Comparison of ENCODE assay signal across 19 cellular contexts in the genomic region with DNA sequence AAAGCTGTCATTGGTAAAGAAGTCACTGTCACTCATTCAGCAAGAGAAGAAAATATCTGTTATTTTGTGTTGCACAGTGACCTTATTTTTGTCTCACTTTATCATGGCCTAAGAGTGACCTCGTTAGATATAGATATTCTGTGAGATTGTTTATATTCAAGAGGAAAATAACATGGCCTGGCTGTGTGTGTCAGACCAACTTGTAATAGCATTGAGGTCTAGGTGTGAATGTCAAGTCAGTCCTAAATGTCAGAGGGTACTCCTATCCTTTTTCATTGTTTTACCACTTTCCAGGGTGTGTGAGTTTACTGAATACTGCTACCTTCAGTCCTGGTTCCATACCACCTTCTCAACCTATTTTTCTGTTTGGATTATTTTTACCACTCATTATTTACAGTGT. TPM values are rescaled to one million over a fixed set of nuclear protein-coding genes. Genes with fewer than 3 reads are reported as not detected.
A peak's percentile ranks its signal among the peaks of the same experiment; 100 is the strongest.
DNase-seq lines count a peak whose midpoint lies in the region; ATAC-seq and TF ChIP-seq lines count a peak whose summit lies in the region.
"Had no signal": no experiment of that assay in that cellular context is flagged by ENCODE, and none has a peak within 500 bp of the region (broad histone marks: within the 10 kb centered on the region; RNA-seq: fewer than 3 reads in every experiment).

No MANE protein-coding gene starts in this region.

- DNase-seq in activated naive CD8-positive, alpha-beta T cell treated with anti-CD3 and anti-CD28 coated beads, Interleukin-2, amount 50 U/mL, for 24 hours, result no peak
- DNase-seq in activated naive CD8-positive, alpha-beta T cell treated with anti-CD3 and anti-CD28 coated beads for 36 hours, result no peak
- DNase-seq in esophagus muscularis mucosa (ENCODE audit: extremely low spot score), result peak; percentile 21
- no peak for DNase-seq in mesothelial cell of epicardium (ENCODE audit: low spot score in 2 of 2, unreplicated experiment in 2 of 2)
- DNase-seq in DMS114 treated with DMSO at 0.1 percent for 48 hours (lab: John Stamatoyannopoulos, UW; ENCODE audit: unreplicated experiment), result no peak
- DNase-seq in PC-9, result no peak
- DNase-seq: C1 segment of cervical spinal cord; Calu3; CD4-positive, alpha-beta memory T cell; COR-L47; DMS153; DND-41; GOT3; HFFc6 had no signal

- H3K4me2 ChIP-seq in PC-9, result no peak overlapping the region

- no peaks in the 10 kb centered on the region for H3F3A ChIP-seq in PC-9 (ENCODE audit: insufficient read depth, low read depth)

- intact Hi-C loops in esophagus muscularis mucosa (cut with DNase I), result no loop called here
- intact Hi-C loops in PC-9 (cut with micrococcal nuclease; ENCODE audit: unreplicated experiment), result no loop called here

- no peaks in the 10 kb centered on the region for H3K79me2 ChIP-seq in PC-9 (ENCODE audit: low read depth)

- H4K20me1 ChIP-seq in PC-9 (ENCODE audit: insufficient read depth), result no peaks in the 10 kb centered on the region

- CTCF ChIA-PET in PC-9 (lab: Charles Lee), result no interaction called here

- TF ChIP-seq POLR2A in esophagus muscularis mucosa (IDR thresholded peaks at IDR 0.05; ENCODE audit: low read depth), result no peak

- H3K9me2 ChIP-seq in PC-9 (ENCODE audit: insufficient read depth), result no peaks in the 10 kb centered on the region

- POLR2A ChIA-PET in PC-9 (lab: Charles Lee; ENCODE audit: unreplicated experiment), result interaction anchor here (0.8 kb wide), 1 partner anchor 54 kb away, joined by 13 read pairs; no protein-coding TSS in a partner anchor

- H3K4me3 Mint-ChIP-seq in activated naive CD8-positive, alpha-beta T cell treated with anti-CD3 and anti-CD28 coated beads, Interleukin-2, amount 50 U/mL, for 24 hours, result no peak overlapping the region
- no peak overlapping the region for H3K4me3 Mint-ChIP-seq in activated naive CD8-positive, alpha-beta T cell treated with anti-CD3 and anti-CD28 coated beads for 36 hours
- H3K4me3 Mint-ChIP-seq in mesothelial cell of epicardium (no peak overlapping the region), nephron (no peak overlapping the region)
- H3K4me3 Mint-ChIP-seq: CD4-positive, alpha-beta memory T cell; HFFc6 had no signal

- H2AFZ ChIP-seq in PC-9, result no peak overlapping the region

- H3K4me3 ChIP-seq in esophagus muscularis mucosa (no peak overlapping the region), PC-9 (no peak overlapping the region)
- H3K4me3 ChIP-seq: HAP-1 had no signal

- peaks cover 5% of the 10 kb centered on the region for H3K4me1 Mint-ChIP-seq in activated naive CD8-positive, alpha-beta T cell treated with anti-CD3 and anti-CD28 coated beads, Interleukin-2, amount 50 U/mL, for 24 hours
- H3K4me1 Mint-ChIP-seq in activated naive CD8-positive, alpha-beta T cell treated with anti-CD3 and anti-CD28 coated beads for 36 hours, result no peaks in the 10 kb centered on the region
- H3K4me1 Mint-ChIP-seq in mesothelial cell of epicardium (peaks cover 30% of the 10 kb centered on the region), nephron (peaks cover 23% of the 10 kb centered on the region)
- H3K4me1 Mint-ChIP-seq: CD4-positive, alpha-beta memory T cell had no signal

- TF ChIP-seq EP300 in esophagus muscularis mucosa (IDR thresholded peaks at IDR 0.05), result no peak

- H3K27me3 ChIP-seq in esophagus muscularis mucosa (no peaks in the 10 kb centered on the region), PC-9 (ENCODE audit: insufficient read depth, low read depth) (no peaks in the 10 kb centered on the region)

- peak; percentile 80 for ATAC-seq in activated naive CD8-positive, alpha-beta T cell treated with anti-CD3 and anti-CD28 coated beads, Interleukin-2, amount 50 U/mL, for 24 hours
- ATAC-seq in HG02981 (IDR thresholded peaks at IDR 0.05; ENCODE audit: unreplicated experiment), result no peak

- no peak overlapping the region for H3K27ac Mint-ChIP-seq in activated naive CD8-positive, alpha-beta T cell treated with anti-CD3 and anti-CD28 coated beads, Interleukin-2, amount 50 U/mL, for 24 hours
- H3K27ac Mint-ChIP-seq in activated naive CD8-positive, alpha-beta T cell treated with anti-CD3 and anti-CD28 coated beads for 36 hours, result no peak overlapping the region
- H3K27ac Mint-ChIP-seq in mesothelial cell of epicardium, result peak overlapping the region; percentile 23
- H3K27ac Mint-ChIP-seq in nephron, result peak overlapping the region in 2 of 3 experiments; percentile 74 to 90
- H3K27ac Mint-ChIP-seq: CD4-positive, alpha-beta memory T cell; HFFc6 had no signal

- no TSS peak for BruUV-seq in PC-9 (replicated peaks; lab: Mats Ljungman, UMichigan)

- peaks cover 0 to 17% (median 11%) of the 10 kb centered on the region in 4 donors for H3K4me1 ChIP-seq in esophagus muscularis mucosa
- 0 out of 2 replicates have a peak, but pooled peaks cover 9% of the 10 kb centered on the region for H3K4me1 ChIP-seq in PC-9 (replicated peaks; ENCODE audit: insufficient read depth)
- H3K4me1 ChIP-seq: HAP-1 had no signal

- 83% methylated on average over 1 of the region's 1 CpG for WGBS in esophagus muscularis mucosa

- H3K36me3 ChIP-seq in esophagus muscularis mucosa (no peaks in the 10 kb centered on the region), PC-9 (ENCODE audit: low read depth) (no peaks in the 10 kb centered on the region)
- H3K36me3 ChIP-seq: HAP-1 had no signal

- H3K9me3 ChIP-seq in esophagus muscularis mucosa (peaks cover 0 to 8% (median 0%) of the 10 kb centered on the region in 4 donors), PC-9 (ENCODE audit: insufficient read depth, low read depth) (peaks cover 21% of the 10 kb centered on the region; the same call in 1 of the 2 replicates)

- peaks cover 12% of the 10 kb centered on the region for H3K9me3 Mint-ChIP-seq in activated naive CD8-positive, alpha-beta T cell treated with anti-CD3 and anti-CD28 coated beads, Interleukin-2, amount 50 U/mL, for 24 hours
- H3K9me3 Mint-ChIP-seq in activated naive CD8-positive, alpha-beta T cell treated with anti-CD3 and anti-CD28 coated beads for 36 hours, result peaks cover 8% of the 10 kb centered on the region
- H3K9me3 Mint-ChIP-seq in mesothelial cell of epicardium, result peaks cover 28% of the 10 kb centered on the region
- H3K9me3 Mint-ChIP-seq in nephron, result peaks cover 25% of the 10 kb centered on the region

- peaks cover 2% of the 10 kb centered on the region for H3K36me3 Mint-ChIP-seq in activated naive CD8-positive, alpha-beta T cell treated with anti-CD3 and anti-CD28 coated beads, Interleukin-2, amount 50 U/mL, for 24 hours (ENCODE audit: low read depth)
- H3K36me3 Mint-ChIP-seq in activated naive CD8-positive, alpha-beta T cell treated with anti-CD3 and anti-CD28 coated beads for 36 hours, result no peaks in the 10 kb centered on the region
- H3K36me3 Mint-ChIP-seq in mesothelial cell of epicardium, result peaks cover 7% of the 10 kb centered on the region
- H3K36me3 Mint-ChIP-seq in nephron (ENCODE audit: low read depth), result peaks cover 7% of the 10 kb centered on the region
- H3K36me3 Mint-ChIP-seq: CD4-positive, alpha-beta memory T cell had no signal

- H3K27ac ChIP-seq in esophagus muscularis mucosa (replicated peaks in 1 of 4) (no peak overlapping the region), PC-9 (no peak overlapping the region)

- TF ChIP-seq CTCF in esophagus muscularis mucosa (IDR thresholded peaks at IDR 0.05) (no peak), mesothelial cell of epicardium (IDR thresholded peaks at IDR 0.05; ENCODE audit: unreplicated experiment) (no peak), nephron (IDR thresholded peaks at IDR 0.05; ENCODE audit: unreplicated experiment in 3 of 3) (no peak), PC-9 (conservative IDR thresholded peaks at IDR 0.05) (no peak)

- H3K27me3 Mint-ChIP-seq in activated naive CD8-positive, alpha-beta T cell treated with anti-CD3 and anti-CD28 coated beads, Interleukin-2, amount 50 U/mL, for 24 hours, result peaks cover 5% of the 10 kb centered on the region
- no peaks in the 10 kb centered on the region for H3K27me3 Mint-ChIP-seq in activated naive CD8-positive, alpha-beta T cell treated with anti-CD3 and anti-CD28 coated beads for 36 hours
- H3K27me3 Mint-ChIP-seq in mesothelial cell of epicardium (ENCODE audit: low read depth) (no peaks in the 10 kb centered on the region), nephron (ENCODE audit: low read depth) (no peaks in the 10 kb centered on the region)

RNA-seq across cellular contexts. Expression of gene TM4SF4, which starts 18.5 kb away (rescaled TPM):
- total RNA-seq in activated naive CD8-positive, alpha-beta T cell treated with anti-CD3 and anti-CD28 coated beads for 36 hours, result not detected
- total RNA-seq in esophagus muscularis mucosa (1 to 10 TPM in 2 of 4 donors, under 1 TPM in 1, not detected in 1; 0.11 to 5.5 (median 2.7) TPM), mesothelial cell of epicardium (0.34 to 1.8 TPM (median 1.4 TPM) in 3 replicates), PC-9 (2021) (not detected in 2 replicates)
- total RNA-seq: A172; A673; CD4-positive, alpha-beta memory T cell had no signal

Comparison
In these comparisons a context has a peak if more than half of its experiments do, and no peak if none do; other contexts are left out.
1. H3K27ac Mint-ChIP-seq: peak in mesothelial cell of epicardium (single experiment) and nephron (2 of 3); none in activated naive CD8-positive, alpha-beta T cell treated with anti-CD3 and anti-CD28 coated beads, Interleukin-2, amount 50 U/mL, for 24 hours (single experiment) and activated naive CD8-positive, alpha-beta T cell treated with anti-CD3 and anti-CD28 coated beads for 36 hours (single experiment).